1 cellular context compared by ENCODE assay signal in the genomic region with DNA sequence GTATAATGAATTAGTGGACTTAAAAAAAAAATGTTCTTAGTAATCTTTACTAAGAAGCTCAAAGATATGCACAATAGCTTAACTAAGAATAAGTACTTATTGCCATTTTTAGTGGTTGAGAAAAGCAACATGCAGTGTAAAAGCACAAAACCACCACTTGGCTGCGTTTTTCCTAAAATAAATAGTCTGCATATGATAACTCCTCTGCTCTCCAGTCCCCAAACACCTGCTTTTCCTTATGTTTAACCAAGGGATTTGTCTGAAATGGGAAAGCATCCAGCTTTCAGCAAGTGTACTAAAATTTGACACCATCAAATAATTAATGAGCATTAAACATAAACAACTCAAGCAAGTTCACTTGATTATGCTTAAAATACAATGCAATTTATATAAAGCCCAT.
TF ChIP-seq lines count a peak whose summit lies in the region.

No MANE protein-coding gene starts in this region.

TF ChIP-seq in IMR-90, 13 proteins besides CTCF, POLR2A, EP300 and RAD21 (continued from another document):
- TF ChIP-seq, protein P1, sequence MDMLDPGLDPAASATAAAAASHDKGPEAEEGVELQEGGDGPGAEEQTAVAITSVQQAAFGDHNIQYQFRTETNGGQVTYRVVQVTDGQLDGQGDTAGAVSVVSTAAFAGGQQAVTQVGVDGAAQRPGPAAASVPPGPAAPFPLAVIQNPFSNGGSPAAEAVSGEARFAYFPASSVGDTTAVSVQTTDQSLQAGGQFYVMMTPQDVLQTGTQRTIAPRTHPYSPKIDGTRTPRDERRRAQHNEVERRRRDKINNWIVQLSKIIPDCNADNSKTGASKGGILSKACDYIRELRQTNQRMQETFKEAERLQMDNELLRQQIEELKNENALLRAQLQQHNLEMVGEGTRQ (IDR thresholded peaks at IDR 0.05; ENCODE audit: low read depth, low read length): no peak
- TF ChIP-seq BHLHE40 (IDR thresholded peaks at IDR 0.05; ENCODE audit: low read depth, low read length): no peak
- TF ChIP-seq RFX5 (IDR thresholded peaks at IDR 0.05; ENCODE audit: low read depth, low read length): no peak
- no peak for TF ChIP-seq MAFK (IDR thresholded peaks at IDR 0.05; ENCODE audit: low read depth, low read length)
- TF ChIP-seq RCOR1 (IDR thresholded peaks at IDR 0.05; ENCODE audit: insufficient replicate concordance, low read length): no peak
- TF ChIP-seq CEBPB (IDR thresholded peaks at IDR 0.05; ENCODE audit: low read depth, low read length): no peak
- no peak for TF ChIP-seq CHD1 (IDR thresholded peaks at IDR 0.05; ENCODE audit: low read depth, low read length)
- no peak for TF ChIP-seq FOS (IDR thresholded peaks at IDR 0.05; ENCODE audit: low read depth, low read length)
